Comparison of ENCODE assay signal across 2 cellular contexts in genomic region chr3:9184464-9184835, GRCh38.
TF ChIP-seq lines count a peak whose summit lies in the region.

No MANE protein-coding gene starts in this region.

TF ChIP-seq in GM23338, 12 proteins besides CTCF, POLR2A, EP300 and RAD21 (continued from another document):
- no peak for TF ChIP-seq ZNF462 (CRISPR knock-in tag; IDR thresholded peaks at IDR 0.05)
- no peak for TF ChIP-seq REST (IDR thresholded peaks at IDR 0.05; ENCODE audit: unreplicated experiment)
- no peak for TF ChIP-seq NANOG (IDR thresholded peaks at IDR 0.05; ENCODE audit: borderline replicate concordance)
- no peak for TF ChIP-seq POLR2AphosphoS5 (IDR thresholded peaks at IDR 0.05; ENCODE audit: low read depth)
- no peak for TF ChIP-seq JUNB (IDR thresholded peaks at IDR 0.05; ENCODE audit: unreplicated experiment)
- no peak for TF ChIP-seq EZH2 (IDR thresholded peaks at IDR 0.05; ENCODE audit: low read depth, unreplicated experiment)
- TF ChIP-seq STAT1 (IDR thresholded peaks at IDR 0.05; ENCODE audit: unreplicated experiment): no peak
- no peak for TF ChIP-seq ZNF114 (CRISPR knock-in tag; IDR thresholded peaks at IDR 0.05)
- no peak for TF ChIP-seq CREB1 (CRISPR knock-in tag; IDR thresholded peaks at IDR 0.05; ENCODE audit: low read depth)

TF ChIP-seq in WTC11, 78 proteins besides CTCF, POLR2A, EP300 and RAD21 (continued from another document):
- TF ChIP-seq STAT6 (CRISPR knock-in tag; conservative IDR thresholded peaks at IDR 0.05; ENCODE audit: low read depth) (no peak), SP1 (CRISPR knock-in tag; conservative IDR thresholded peaks at IDR 0.05) (no peak), NR1H2 (CRISPR knock-in tag; IDR thresholded peaks at IDR 0.05) (no peak), ZNF532 (CRISPR knock-in tag; IDR thresholded peaks at IDR 0.05; ENCODE audit: borderline replicate concordance) (no peak), ERG (CRISPR knock-in tag; IDR thresholded peaks at IDR 0.05) (no peak), SMAD4 (CRISPR knock-in tag; IDR thresholded peaks at IDR 0.05) (no peak), GTF2I (CRISPR knock-in tag; conservative IDR thresholded peaks at IDR 0.05) (no peak), NFE2L1 (CRISPR knock-in tag; IDR thresholded peaks at IDR 0.05) (no peak), ARID4B (CRISPR knock-in tag; IDR thresholded peaks at IDR 0.05; ENCODE audit: borderline replicate concordance) (no peak), ZNF232 (CRISPR knock-in tag; IDR thresholded peaks at IDR 0.05) (no peak), CBFB (CRISPR knock-in tag; IDR thresholded peaks at IDR 0.05; ENCODE audit: low read depth) (no peak), E2F5 (CRISPR knock-in tag; IDR thresholded peaks at IDR 0.05) (no peak)
